ENCODE assay signal across 1 cellular context in the genomic region with DNA sequence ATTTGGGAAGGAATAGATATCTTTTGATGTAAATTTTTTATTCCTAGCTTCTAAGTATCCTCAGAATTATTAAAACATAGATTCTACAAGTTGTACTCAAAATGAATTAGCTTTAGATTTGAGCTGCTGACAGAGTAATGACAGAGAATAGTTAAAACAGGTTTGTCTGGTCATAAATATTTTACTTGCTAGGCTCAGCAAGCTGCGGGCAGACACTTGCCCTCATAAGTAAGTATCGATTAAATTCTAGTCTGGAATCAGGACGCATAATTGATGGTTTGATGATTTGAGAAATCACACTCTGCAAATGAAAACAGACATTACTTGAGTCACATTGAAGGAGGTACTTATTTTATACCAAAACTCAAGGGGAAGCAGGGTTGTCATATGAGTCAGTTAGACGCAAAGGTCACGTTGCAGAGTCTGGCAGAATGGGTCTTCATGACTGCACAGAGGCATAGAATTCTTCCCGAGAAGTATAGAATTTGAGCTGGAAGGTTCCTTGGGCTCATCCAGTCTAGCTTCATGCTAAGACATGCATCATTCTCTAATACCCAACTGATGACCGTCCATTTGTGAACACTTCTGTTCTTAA.
TF ChIP-seq lines count a peak whose summit lies in the region.

No MANE protein-coding gene starts in this region.

TF ChIP-seq in WTC11, 78 proteins besides CTCF, POLR2A, EP300 and RAD21:
- TF ChIP-seq RORB (CRISPR knock-in tag; IDR thresholded peaks at IDR 0.05) (no peak), ZNF121 (CRISPR knock-in tag; IDR thresholded peaks at IDR 0.05) (no peak), SMAD3 (CRISPR knock-in tag; IDR thresholded peaks at IDR 0.05; ENCODE audit: borderline replicate concordance) (no peak), KAT7 (CRISPR knock-in tag; IDR thresholded peaks at IDR 0.05; ENCODE audit: borderline replicate concordance) (no peak), ZNF219 (CRISPR knock-in tag; IDR thresholded peaks at IDR 0.05; ENCODE audit: borderline replicate concordance) (no peak), SP1 (CRISPR knock-in tag; conservative IDR thresholded peaks at IDR 0.05) (no peak)
- TF ChIP-seq, protein P1, sequence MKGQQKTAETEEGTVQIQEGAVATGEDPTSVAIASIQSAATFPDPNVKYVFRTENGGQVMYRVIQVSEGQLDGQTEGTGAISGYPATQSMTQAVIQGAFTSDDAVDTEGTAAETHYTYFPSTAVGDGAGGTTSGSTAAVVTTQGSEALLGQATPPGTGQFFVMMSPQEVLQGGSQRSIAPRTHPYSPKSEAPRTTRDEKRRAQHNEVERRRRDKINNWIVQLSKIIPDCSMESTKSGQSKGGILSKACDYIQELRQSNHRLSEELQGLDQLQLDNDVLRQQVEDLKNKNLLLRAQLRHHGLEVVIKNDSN (CRISPR knock-in tag; IDR thresholded peaks at IDR 0.05), result no peak
- TF ChIP-seq, protein P2, sequence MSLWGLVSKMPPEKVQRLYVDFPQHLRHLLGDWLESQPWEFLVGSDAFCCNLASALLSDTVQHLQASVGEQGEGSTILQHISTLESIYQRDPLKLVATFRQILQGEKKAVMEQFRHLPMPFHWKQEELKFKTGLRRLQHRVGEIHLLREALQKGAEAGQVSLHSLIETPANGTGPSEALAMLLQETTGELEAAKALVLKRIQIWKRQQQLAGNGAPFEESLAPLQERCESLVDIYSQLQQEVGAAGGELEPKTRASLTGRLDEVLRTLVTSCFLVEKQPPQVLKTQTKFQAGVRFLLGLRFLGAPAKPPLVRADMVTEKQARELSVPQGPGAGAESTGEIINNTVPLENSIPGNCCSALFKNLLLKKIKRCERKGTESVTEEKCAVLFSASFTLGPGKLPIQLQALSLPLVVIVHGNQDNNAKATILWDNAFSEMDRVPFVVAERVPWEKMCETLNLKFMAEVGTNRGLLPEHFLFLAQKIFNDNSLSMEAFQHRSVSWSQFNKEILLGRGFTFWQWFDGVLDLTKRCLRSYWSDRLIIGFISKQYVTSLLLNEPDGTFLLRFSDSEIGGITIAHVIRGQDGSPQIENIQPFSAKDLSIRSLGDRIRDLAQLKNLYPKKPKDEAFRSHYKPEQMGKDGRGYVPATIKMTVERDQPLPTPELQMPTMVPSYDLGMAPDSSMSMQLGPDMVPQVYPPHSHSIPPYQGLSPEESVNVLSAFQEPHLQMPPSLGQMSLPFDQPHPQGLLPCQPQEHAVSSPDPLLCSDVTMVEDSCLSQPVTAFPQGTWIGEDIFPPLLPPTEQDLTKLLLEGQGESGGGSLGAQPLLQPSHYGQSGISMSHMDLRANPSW (CRISPR knock-in tag; conservative IDR thresholded peaks at IDR 0.05; ENCODE audit: low read depth), result no peak
TF ChIP-seq in WTC11: peak in this region for 0.
